Comparison of ENCODE assay signal across 10 cellular contexts in genomic region chr1:27098447-27099153, GRCh38. TPM values are rescaled to one million over a fixed set of nuclear protein-coding genes. Genes with fewer than 3 reads are reported as not detected.
DNase-seq lines count a peak whose midpoint lies in the region; ATAC-seq lines count a peak whose summit lies in the region.
"Had no signal": no experiment of that assay in that cellular context is flagged by ENCODE, and none has a peak within 500 bp of the region (broad histone marks: within the 10 kb centered on the region; RNA-seq: fewer than 3 reads in every experiment).

No MANE protein-coding gene starts in this region.

- ATAC-seq in stimulated activated naive CD8-positive, alpha-beta T cell treated with anti-CD3 and anti-CD28 coated beads, Interleukin-15, Interleukin-2, amounts not matched to agents 100 U/mL and 50 U/mL, for 24 hours, result no peak
- no peak for ATAC-seq in GM21717 (IDR thresholded peaks at IDR 0.05; ENCODE audit: unreplicated experiment)
- no peak for ATAC-seq in stimulated activated naive CD8-positive, alpha-beta T cell treated with anti-CD3 and anti-CD28 coated beads, Interleukin-15, amount 100 ng/mL, for 72 hours

- H3K9me3 Mint-ChIP-seq in stimulated activated naive CD8-positive, alpha-beta T cell treated with anti-CD3 and anti-CD28 coated beads, Interleukin-15, Interleukin-2, amounts not matched to agents 100 ng/mL and 50 ng/mL, for 24 hours, result no peaks in the 10 kb centered on the region
- H3K9me3 Mint-ChIP-seq in dendritic cell treated with granulocyte-macrophage colony-stimulating factor and Interleukin-4, amounts not matched to agents 40 ng/mL and 50 ng/mL, for 4 days, result no peaks in the 10 kb centered on the region
- no peaks in the 10 kb centered on the region for H3K9me3 Mint-ChIP-seq in activated naive CD4-positive, alpha-beta T cell treated with anti-CD3 and anti-CD28 coated beads for 36 hours
- H3K9me3 Mint-ChIP-seq in stimulated activated naive CD8-positive, alpha-beta T cell treated with anti-CD3 and anti-CD28 coated beads, Interleukin-15, amount 100 ng/mL, for 72 hours, result no peaks in the 10 kb centered on the region

- intact Hi-C loops in dendritic cell treated with granulocyte-macrophage colony-stimulating factor and Interleukin-4, amounts not matched to agents 40 ng/mL and 50 ng/mL, for 4 days (cut with micrococcal nuclease), result loop anchor here (5.0 kb wide), 1 partner anchor 131 kb away; no protein-coding TSS in a partner anchor
- intact Hi-C loops in activated naive CD4-positive, alpha-beta T cell treated with anti-CD3 and anti-CD28 coated beads for 36 hours (cut with micrococcal nuclease), result loop anchor here (5.0 kb wide), 1 partner anchor 496 kb away; no protein-coding TSS in a partner anchor

- H3K36me3 Mint-ChIP-seq in stimulated activated naive CD8-positive, alpha-beta T cell treated with anti-CD3 and anti-CD28 coated beads, Interleukin-15, Interleukin-2, amounts not matched to agents 100 ng/mL and 50 ng/mL, for 24 hours (ENCODE audit: low read depth), result peaks cover 2% of the 10 kb centered on the region
- peaks cover 41% of the 10 kb centered on the region for H3K36me3 Mint-ChIP-seq in dendritic cell treated with granulocyte-macrophage colony-stimulating factor and Interleukin-4, amounts not matched to agents 40 ng/mL and 50 ng/mL, for 4 days (ENCODE audit: low read depth)
- peaks cover 2% of the 10 kb centered on the region for H3K36me3 Mint-ChIP-seq in activated naive CD4-positive, alpha-beta T cell treated with anti-CD3 and anti-CD28 coated beads for 36 hours (ENCODE audit: low read depth)

- CTCF ChIA-PET in activated naive CD4-positive, alpha-beta T cell treated with anti-CD3 and anti-CD28 coated beads for 36 hours (lab: Charles Lee), result interaction anchor here (1.2 to 12.5 kb wide), 9 partner anchors 14 to 496 kb away, joined by 3 to 215 read pairs (median 4); no protein-coding TSS in a partner anchor

- H3K4me1 Mint-ChIP-seq in stimulated activated naive CD8-positive, alpha-beta T cell treated with anti-CD3 and anti-CD28 coated beads, Interleukin-15, Interleukin-2, amounts not matched to agents 100 ng/mL and 50 ng/mL, for 24 hours (ENCODE audit: low read depth), result peaks cover 24% of the 10 kb centered on the region
- peaks cover 55% of the 10 kb centered on the region for H3K4me1 Mint-ChIP-seq in dendritic cell treated with granulocyte-macrophage colony-stimulating factor and Interleukin-4, amounts not matched to agents 40 ng/mL and 50 ng/mL, for 4 days (ENCODE audit: low read depth)
- peaks cover 7% of the 10 kb centered on the region for H3K4me1 Mint-ChIP-seq in activated naive CD4-positive, alpha-beta T cell treated with anti-CD3 and anti-CD28 coated beads for 36 hours (ENCODE audit: low read depth)
- peaks cover 35% of the 10 kb centered on the region for H3K4me1 Mint-ChIP-seq in stimulated activated naive CD8-positive, alpha-beta T cell treated with anti-CD3 and anti-CD28 coated beads, Interleukin-15, amount 100 ng/mL, for 72 hours

- no peaks in the 10 kb centered on the region for H3K27me3 ChIP-seq in muscle layer of duodenum (ENCODE audit: low read depth, low read length)

- H3K27ac Mint-ChIP-seq in stimulated activated naive CD8-positive, alpha-beta T cell treated with anti-CD3 and anti-CD28 coated beads, Interleukin-15, Interleukin-2, amounts not matched to agents 100 ng/mL and 50 ng/mL, for 24 hours, result peak overlapping the region; percentile 87
- peak overlapping the region; percentile 66 for H3K27ac Mint-ChIP-seq in dendritic cell treated with granulocyte-macrophage colony-stimulating factor and Interleukin-4, amounts not matched to agents 40 ng/mL and 50 ng/mL, for 4 days
- no peak overlapping the region for H3K27ac Mint-ChIP-seq in activated naive CD4-positive, alpha-beta T cell treated with anti-CD3 and anti-CD28 coated beads for 36 hours
- peak overlapping the region in 1 of 2 donors; percentile 12 for H3K27ac Mint-ChIP-seq in stimulated activated naive CD8-positive, alpha-beta T cell treated with anti-CD3 and anti-CD28 coated beads, Interleukin-15, amount 100 ng/mL, for 72 hours

- no peaks in the 10 kb centered on the region for H3K27me3 Mint-ChIP-seq in stimulated activated naive CD8-positive, alpha-beta T cell treated with anti-CD3 and anti-CD28 coated beads, Interleukin-15, Interleukin-2, amounts not matched to agents 100 ng/mL and 50 ng/mL, for 24 hours
- H3K27me3 Mint-ChIP-seq in dendritic cell treated with granulocyte-macrophage colony-stimulating factor and Interleukin-4, amounts not matched to agents 40 ng/mL and 50 ng/mL, for 4 days, result no peaks in the 10 kb centered on the region
- no peaks in the 10 kb centered on the region for H3K27me3 Mint-ChIP-seq in activated naive CD4-positive, alpha-beta T cell treated with anti-CD3 and anti-CD28 coated beads for 36 hours (ENCODE audit: low read depth)
- no peaks in the 10 kb centered on the region for H3K27me3 Mint-ChIP-seq in stimulated activated naive CD8-positive, alpha-beta T cell treated with anti-CD3 and anti-CD28 coated beads, Interleukin-15, amount 100 ng/mL, for 72 hours

- in situ Hi-C loops in G401 (cut with HindIII; ENCODE audit: low sequenced_read_pairs), result no loop called here

- peaks cover 0 to 10% of the 10 kb centered on the region in 2 donors for H3K36me3 ChIP-seq in muscle layer of duodenum (ENCODE audit: control insufficient read depth in 1 of 2, insufficient read depth in 2 of 2, low read length in 2 of 2)

- no peak for DNase-seq in stimulated activated naive CD8-positive, alpha-beta T cell treated with anti-CD3 and anti-CD28 coated beads, Interleukin-15, Interleukin-2, amounts not matched to agents 100 U/mL and 50 U/mL, for 24 hours
- DNase-seq in activated naive CD4-positive, alpha-beta T cell treated with anti-CD3 and anti-CD28 coated beads for 36 hours, result no peak
- DNase-seq in stimulated activated naive CD8-positive, alpha-beta T cell treated with anti-CD3 and anti-CD28 coated beads, Interleukin-15, amount 100 ng/mL, for 72 hours, result no peak
- no peak for DNase-seq in G401 (ENCODE audit: low spot score)
- DNase-seq: COR-L47; stimulated activated naive CD4-positive, alpha-beta T cell had no signal

- no peaks in the 10 kb centered on the region for H3K9me3 ChIP-seq in muscle layer of duodenum (ENCODE audit: control insufficient read depth in 1 of 2, low read length in 2 of 2)

- H3K4me1 ChIP-seq in muscle layer of duodenum (ENCODE audit: control insufficient read depth in 1 of 2, insufficient read depth in 2 of 2, low read length in 2 of 2), result peaks cover 0 to 23% of the 10 kb centered on the region in 2 donors

- H3K4me3 Mint-ChIP-seq in stimulated activated naive CD8-positive, alpha-beta T cell treated with anti-CD3 and anti-CD28 coated beads, Interleukin-15, Interleukin-2, amounts not matched to agents 100 ng/mL and 50 ng/mL, for 24 hours, result no peak overlapping the region
- peak overlapping the region; percentile 31 for H3K4me3 Mint-ChIP-seq in dendritic cell treated with granulocyte-macrophage colony-stimulating factor and Interleukin-4, amounts not matched to agents 40 ng/mL and 50 ng/mL, for 4 days
- H3K4me3 Mint-ChIP-seq in activated naive CD4-positive, alpha-beta T cell treated with anti-CD3 and anti-CD28 coated beads for 36 hours, result no peak overlapping the region
- no peak overlapping the region for H3K4me3 Mint-ChIP-seq in stimulated activated naive CD8-positive, alpha-beta T cell treated with anti-CD3 and anti-CD28 coated beads, Interleukin-15, amount 100 ng/mL, for 72 hours

- H3K27ac ChIP-seq in muscle layer of duodenum (ENCODE audit: low read length), result peak overlapping the region; percentile 32

- H3K4me3 ChIP-seq in muscle layer of duodenum (ENCODE audit: low read depth in 1 of 2, low read length in 2 of 2), result peak overlapping the region in 1 of 2 donors; percentile 10

RNA-seq across cellular contexts. Expression of gene SLC9A1, which starts 56.3 kb away (rescaled TPM):
- total RNA-seq in activated naive CD4-positive, alpha-beta T cell treated with anti-CD3 and anti-CD28 coated beads for 36 hours, result 10 to 100 TPM; 15.4 to 16.5 TPM
- total RNA-seq in G401 (2014; rRNA removed; shearing (Covaris generic)), result 1.4 and 4.2 TPM in 2 replicates
